Comparison of ENCODE assay signal across 23 cellular contexts in the genomic region with DNA sequence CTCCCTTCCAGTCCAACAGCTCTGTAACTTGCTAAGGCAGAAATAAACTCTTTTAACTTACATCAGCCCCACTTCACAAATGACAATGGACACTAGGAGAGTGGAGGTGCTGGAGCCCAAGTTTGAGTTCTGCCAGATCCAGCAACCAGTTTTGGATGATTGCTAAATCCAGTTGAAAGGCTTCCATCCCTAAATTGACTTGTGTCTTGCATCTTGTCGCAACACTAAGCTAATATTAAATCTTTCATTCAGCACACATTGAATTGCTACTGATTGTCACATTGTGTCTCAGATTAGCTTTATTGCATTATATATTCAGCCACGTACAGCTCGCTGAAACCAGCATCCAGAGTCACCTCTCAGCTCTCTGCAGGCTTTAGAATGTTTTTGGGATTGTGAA. TPM values are rescaled to one million over a fixed set of nuclear protein-coding genes. Genes with fewer than 3 reads are reported as not detected.
"Had no signal": no experiment of that assay in that cellular context is flagged by ENCODE, and none has a peak within 500 bp of the region (broad histone marks: within the 10 kb centered on the region; RNA-seq: fewer than 3 reads in every experiment).

No MANE protein-coding gene starts in this region.

- H3K9me3 Mint-ChIP-seq: activated naive CD4-positive, alpha-beta T cell treated with anti-CD3 and anti-CD28 coated beads, Interleukin-2, amount 50 U/mL, for 72 hours; activated naive CD8-positive, alpha-beta T cell treated with anti-CD3 and anti-CD28 coated beads, Interleukin-2, amount 50 U/mL, for 24 hours; activated T-cell treated with anti-CD3 and anti-CD28 coated beads, Interleukin-2, amount 50 U/mL, for 4 hours; T-helper 1 cell treated with Interleukin-12 subunit alpha and Interleukin-12 subunit beta and Interleukin-4 antibody, amounts not matched to agents 30 μg/mL and 1 μg/mL, for 36 hours; WTC11 had no signal

- H3K27me3 ChIP-seq: breast epithelium had no signal

- DNase-seq: activated CD4-positive, alpha-beta T cell treated with anti-CD3 and anti-CD28 coated beads for 48 hours; activated CD4-positive, alpha-beta T cell treated with anti-CD3 and anti-CD28 coated beads, Interleukin-2, amount 50 U/mL, for 48 hours; activated CD4-positive, CD25-positive, alpha-beta regulatory T cell treated with anti-CD3 and anti-CD28 coated beads, Interleukin-2, amount 50 U/mL, for 72 hours; activated CD8-positive, alpha-beta memory T cell treated with anti-CD3 and anti-CD28 coated beads, Interleukin-2, amount 10 ng/mL, durations not matched to agents 7 days and 5 days; activated effector memory CD4-positive, alpha-beta T cell treated with anti-CD3 and anti-CD28 coated beads, Interleukin-2, amount 50 U/mL, for 16 hours; activated naive CD4-positive, alpha-beta T cell treated with Interleukin-2 at 50 U/mL for 16 hours; activated naive CD8-positive, alpha-beta T cell treated with anti-CD3 and anti-CD28 coated beads, Interleukin-2, amount 50 U/mL, for 24 hours; activated T-cell treated with anti-CD3 and anti-CD28 coated beads, Interleukin-2, amount 50 U/mL, for 4 hours; Karpas-422; NCI-H1105 treated with DMSO at 0.1 percent for 48 hours; NCI-H1436 treated with DMSO at 0.1 percent for 48 hours; NCI-H187; NCI-H2081; NCI-H446; NCI-H524; SHP77 treated with DMSO at 0.1 percent for 48 hours had no signal

- H3K9me3 ChIP-seq: breast epithelium had no signal

- ATAC-seq: activated CD8-positive, alpha-beta memory T cell treated with anti-CD3 and anti-CD28 coated beads, Interleukin-2, amount 10 ng/mL, durations not matched to agents 7 days and 5 days; activated naive CD4-positive, alpha-beta T cell treated with anti-CD3 and anti-CD28 coated beads, Interleukin-2, amount 50 U/mL, for 72 hours; activated naive CD8-positive, alpha-beta T cell treated with anti-CD3 and anti-CD28 coated beads, Interleukin-2, amount 50 U/mL, for 24 hours; activated T-cell treated with anti-CD3 and anti-CD28 coated beads, Interleukin-2, amount 50 U/mL, for 4 hours; K562; PC-3; WTC11 had no signal

- H3K36me3 ChIP-seq: breast epithelium had no signal

- H3K27ac Mint-ChIP-seq: activated CD8-positive, alpha-beta memory T cell treated with anti-CD3 and anti-CD28 coated beads, Interleukin-2, amount 10 ng/mL, durations not matched to agents 7 days and 5 days; activated naive CD4-positive, alpha-beta T cell treated with anti-CD3 and anti-CD28 coated beads, Interleukin-2, amount 50 U/mL, for 72 hours; activated naive CD8-positive, alpha-beta T cell treated with anti-CD3 and anti-CD28 coated beads, Interleukin-2, amount 50 U/mL, for 24 hours; T-helper 1 cell treated with Interleukin-12 subunit alpha and Interleukin-12 subunit beta and Interleukin-4 antibody, amounts not matched to agents 30 μg/mL and 1 μg/mL, for 36 hours; WTC11 had no signal

- H3K36me3 Mint-ChIP-seq: activated CD8-positive, alpha-beta memory T cell treated with anti-CD3 and anti-CD28 coated beads, Interleukin-2, amount 10 ng/mL, durations not matched to agents 7 days and 5 days; activated naive CD4-positive, alpha-beta T cell treated with anti-CD3 and anti-CD28 coated beads, Interleukin-2, amount 50 U/mL, for 72 hours; WTC11 had no signal

- H3K27me3 Mint-ChIP-seq: activated CD8-positive, alpha-beta memory T cell treated with anti-CD3 and anti-CD28 coated beads, Interleukin-2, amount 10 ng/mL, durations not matched to agents 7 days and 5 days; activated naive CD8-positive, alpha-beta T cell treated with anti-CD3 and anti-CD28 coated beads, Interleukin-2, amount 50 U/mL, for 24 hours had no signal

- FAIRE-seq: K562 had no signal

- H3K4me3 ChIP-seq: breast epithelium, K562 had no signal

- H3K4me1 Mint-ChIP-seq: activated CD8-positive, alpha-beta memory T cell treated with anti-CD3 and anti-CD28 coated beads, Interleukin-2, amount 10 ng/mL, durations not matched to agents 7 days and 5 days; activated naive CD8-positive, alpha-beta T cell treated with anti-CD3 and anti-CD28 coated beads, Interleukin-2, amount 50 U/mL, for 24 hours had no signal

- H3K4me1 ChIP-seq: breast epithelium had no signal

- H3K4me3 Mint-ChIP-seq: activated CD8-positive, alpha-beta memory T cell treated with anti-CD3 and anti-CD28 coated beads, Interleukin-2, amount 10 ng/mL, durations not matched to agents 7 days and 5 days; activated naive CD8-positive, alpha-beta T cell treated with anti-CD3 and anti-CD28 coated beads, Interleukin-2, amount 50 U/mL, for 24 hours; activated T-cell treated with anti-CD3 and anti-CD28 coated beads, Interleukin-2, amount 50 U/mL, for 4 hours; T-helper 1 cell treated with Interleukin-12 subunit alpha and Interleukin-12 subunit beta and Interleukin-4 antibody, amounts not matched to agents 30 μg/mL and 1 μg/mL, for 36 hours; WTC11 had no signal

RNA-seq across cellular contexts. Expression of gene LIPC, which starts 41.7 kb away (rescaled TPM):
- total RNA-seq: PC-3, SK-MEL-5, WTC11 had no signal
